10 cellular contexts compared by ENCODE assay signal in the genomic region with DNA sequence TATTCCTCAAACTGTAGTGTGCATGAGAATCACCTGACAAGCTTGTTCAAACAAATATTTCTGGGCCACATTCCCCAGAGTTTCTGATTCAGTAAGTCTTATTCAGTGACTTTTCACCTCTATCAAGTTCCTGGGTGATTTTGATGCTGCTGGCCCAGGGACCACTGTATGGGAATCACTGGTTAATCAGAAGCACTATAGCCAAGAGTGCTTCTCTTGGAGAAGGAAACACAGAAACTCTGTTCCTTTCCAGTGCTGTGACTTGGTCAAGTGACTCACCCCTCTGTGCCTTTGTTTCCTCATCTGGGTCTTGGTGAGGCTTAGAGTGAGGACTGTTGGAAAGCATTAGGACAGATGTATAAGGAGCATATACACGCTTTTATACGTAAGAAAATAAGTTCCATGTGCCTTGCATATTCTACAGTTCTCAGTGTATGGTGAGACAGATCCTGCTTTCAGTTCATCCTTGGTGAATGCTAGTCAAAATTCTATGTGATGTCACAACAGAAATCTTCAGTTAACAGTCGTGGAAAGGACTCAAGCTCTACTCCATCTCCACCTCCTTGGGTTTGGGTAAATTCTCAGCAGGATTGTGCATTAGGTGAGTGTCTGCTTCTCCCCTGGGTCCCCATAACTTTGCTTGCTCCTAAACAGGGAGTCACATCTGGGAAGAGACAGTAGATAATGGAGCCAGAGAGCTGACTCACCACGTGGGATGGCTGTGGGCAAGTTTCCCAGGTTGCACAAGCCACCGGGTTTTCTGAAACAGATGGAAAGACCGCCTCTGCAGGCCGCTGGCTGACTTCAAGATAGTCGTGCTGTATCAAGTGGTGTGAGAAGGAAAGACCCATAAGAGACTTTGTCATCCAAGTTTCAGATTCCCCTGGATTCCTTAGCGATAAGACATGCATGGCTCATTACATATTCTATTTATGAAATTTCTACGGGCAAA.
DNase-seq lines count a peak whose midpoint lies in the region; ATAC-seq, FAIRE-seq and TF ChIP-seq lines count a peak whose summit lies in the region.
"Had no signal": no experiment of that assay in that cellular context is flagged by ENCODE, and none has a peak within 500 bp of the region (broad histone marks: within the 10 kb centered on the region; RNA-seq: fewer than 3 reads in every experiment).

No MANE protein-coding gene starts in this region.

- H3K4me3 ChIP-seq in heart right ventricle (no peak overlapping the region), gastrocnemius medialis (no peak overlapping the region), small intestine (ENCODE audit: low read depth in 1 of 2, low read length in 2 of 2) (no peak overlapping the region)

- peak overlapping the region in 5 of 10 donors; percentile 49 to 80 (median 55) for H3K27ac ChIP-seq in heart right ventricle
- H3K27ac ChIP-seq in gastrocnemius medialis: no peak overlapping the region
- H3K27ac ChIP-seq in small intestine (ENCODE audit: low read depth in 1 of 2, low read length in 1 of 2): peak overlapping the region in 1 of 2 donors; percentile 17
- H3K27ac ChIP-seq: HL-60, VCaP had no signal

- 47 to 52% methylated on average over 10 of the region's 10 CpGs for WGBS in heart right ventricle, 2 donors
- 65 to 69% (median 69%) methylated on average over 10 of the region's 10 CpGs for WGBS in small intestine, 3 donors

- in situ Hi-C loops in gastrocnemius medialis (cut with MboI; ENCODE audit: low sequenced_read_pairs in 4 of 4): no loop called here

- peaks cover 12 to 18% of the 10 kb centered on the region in 2 donors for H3K27me3 Mint-ChIP-seq in stimulated activated naive B cell treated with anti-CD40 and anti-IgM and Interleukin-4, amounts not matched to agents 10 μg/mL and 1 μg/mL and 100 μg/mL, for 72 hours

- DNase-seq in ELR (ENCODE audit: low read depth) (peak; percentile 99), amniotic epithelial cell (ENCODE audit: low read depth) (peak; percentile 95), heart right ventricle (peak; percentile 78 to 85), gastrocnemius medialis (peak; percentile 62 to 73), small intestine (no peak)
- DNase-seq in stimulated activated naive B cell treated with anti-CD40 and anti-IgM and Interleukin-4, amounts not matched to agents 10 μg/mL and 1 μg/mL and 100 μg/mL, for 72 hours: no peak

- H3K36me3 ChIP-seq in heart right ventricle (no peaks in the 10 kb centered on the region), gastrocnemius medialis (no peaks in the 10 kb centered on the region), small intestine (ENCODE audit: control insufficient read depth in 2 of 2, insufficient read depth in 2 of 2, low read length in 2 of 2) (no peaks in the 10 kb centered on the region)

- H3K4me1 ChIP-seq in heart right ventricle (peaks cover 0 to 25% (median 4%) of the 10 kb centered on the region in 9 donors), gastrocnemius medialis (no peaks in the 10 kb centered on the region), small intestine (ENCODE audit: control insufficient read depth in 2 of 2, insufficient read depth in 1 of 2, low read depth in 1 of 2, low read length in 1 of 2) (no peaks in the 10 kb centered on the region)

- peak; percentile 85 to 96 (median 92) for ATAC-seq in heart right ventricle
- ATAC-seq in gastrocnemius medialis: peak; percentile 90
- no peak for ATAC-seq in stimulated activated naive B cell treated with anti-CD40 and anti-IgM and Interleukin-4, amounts not matched to agents 10 μg/mL and 1 μg/mL and 100 μg/mL, for 72 hours (replicated peaks)
- no peak for ATAC-seq in HG02884 (IDR thresholded peaks at IDR 0.05; ENCODE audit: unreplicated experiment)
- no peak for ATAC-seq in HG02938 (IDR thresholded peaks at IDR 0.05; ENCODE audit: unreplicated experiment)

- intact Hi-C loops in heart right ventricle (cut with DNase I): loop anchor here in 1 of 10 donors (10.0 kb wide), 1 partner anchor 343 kb away; a partner anchor contains a TSS
- intact Hi-C loops in gastrocnemius medialis (cut with DNase I; ENCODE audit: low total_unique reads): loop anchor here (2.0 kb wide), 1 partner anchor 97 kb away; no protein-coding TSS in a partner anchor

- no peak overlapping the region for H3K27ac Mint-ChIP-seq in stimulated activated naive B cell treated with anti-CD40 and anti-IgM and Interleukin-4, amounts not matched to agents 10 μg/mL and 1 μg/mL and 100 μg/mL, for 72 hours

- H3K27me3 ChIP-seq in heart right ventricle: no peaks in the 10 kb centered on the region
- no peaks in the 10 kb centered on the region for H3K27me3 ChIP-seq in gastrocnemius medialis
- no peaks in the 10 kb centered on the region for H3K27me3 ChIP-seq in small intestine (ENCODE audit: control insufficient read depth in 2 of 2, insufficient read depth in 2 of 2, low read length in 2 of 2)

- peaks cover 0 to 9% (median 0%) of the 10 kb centered on the region in 11 donors for H3K9me3 ChIP-seq in heart right ventricle
- no peaks in the 10 kb centered on the region for H3K9me3 ChIP-seq in gastrocnemius medialis
- H3K9me3 ChIP-seq in small intestine (ENCODE audit: control insufficient read depth, low read depth): no peaks in the 10 kb centered on the region

- no peak overlapping the region for H3K4me3 Mint-ChIP-seq in stimulated activated naive B cell treated with anti-CD40 and anti-IgM and Interleukin-4, amounts not matched to agents 10 μg/mL and 1 μg/mL and 100 μg/mL, for 72 hours

- TF ChIP-seq CTCF in heart right ventricle (IDR thresholded peaks at IDR 0.05): peak in 4 of 9 donors; percentile 15 to 38 (median 32)
- no peak for TF ChIP-seq CTCF in gastrocnemius medialis (IDR thresholded peaks at IDR 0.05 in 4 of 5, conservative IDR thresholded peaks at IDR 0.05 in 1 of 5)

- FAIRE-seq in small intestine (lab: Jason Lieb, UNC): no peak

- no peaks in the 10 kb centered on the region for H3K36me3 Mint-ChIP-seq in stimulated activated naive B cell treated with anti-CD40 and anti-IgM and Interleukin-4, amounts not matched to agents 10 μg/mL and 1 μg/mL and 100 μg/mL, for 72 hours

- TF ChIP-seq POLR2A in gastrocnemius medialis (IDR thresholded peaks at IDR 0.05): no peak

- no peaks in the 10 kb centered on the region for H3K9me3 Mint-ChIP-seq in stimulated activated naive B cell treated with anti-CD40 and anti-IgM and Interleukin-4, amounts not matched to agents 10 μg/mL and 1 μg/mL and 100 μg/mL, for 72 hours

- no peaks in the 10 kb centered on the region for H3K4me1 Mint-ChIP-seq in stimulated activated naive B cell treated with anti-CD40 and anti-IgM and Interleukin-4, amounts not matched to agents 10 μg/mL and 1 μg/mL and 100 μg/mL, for 72 hours

Comparison
In these comparisons a context has a peak if more than half of its experiments do, and no peak if none do; other contexts are left out.
1. DNase-seq: peak in ELR (single experiment), amniotic epithelial cell (single experiment), heart right ventricle (2 of 2) and gastrocnemius medialis (2 of 2); none in stimulated activated naive B cell treated with anti-CD40 and anti-IgM and Interleukin-4, amounts not matched to agents 10 μg/mL and 1 μg/mL and 100 μg/mL, for 72 hours (single experiment) and small intestine (single experiment).
2. ATAC-seq: peak in heart right ventricle (8 of 8) and gastrocnemius medialis (2 of 2); none in stimulated activated naive B cell treated with anti-CD40 and anti-IgM and Interleukin-4, amounts not matched to agents 10 μg/mL and 1 μg/mL and 100 μg/mL, for 72 hours (0 of 2), HG02884 (single experiment) and HG02938 (single experiment).